Comparison of ENCODE assay signal across 22 cellular contexts in the genomic region with DNA sequence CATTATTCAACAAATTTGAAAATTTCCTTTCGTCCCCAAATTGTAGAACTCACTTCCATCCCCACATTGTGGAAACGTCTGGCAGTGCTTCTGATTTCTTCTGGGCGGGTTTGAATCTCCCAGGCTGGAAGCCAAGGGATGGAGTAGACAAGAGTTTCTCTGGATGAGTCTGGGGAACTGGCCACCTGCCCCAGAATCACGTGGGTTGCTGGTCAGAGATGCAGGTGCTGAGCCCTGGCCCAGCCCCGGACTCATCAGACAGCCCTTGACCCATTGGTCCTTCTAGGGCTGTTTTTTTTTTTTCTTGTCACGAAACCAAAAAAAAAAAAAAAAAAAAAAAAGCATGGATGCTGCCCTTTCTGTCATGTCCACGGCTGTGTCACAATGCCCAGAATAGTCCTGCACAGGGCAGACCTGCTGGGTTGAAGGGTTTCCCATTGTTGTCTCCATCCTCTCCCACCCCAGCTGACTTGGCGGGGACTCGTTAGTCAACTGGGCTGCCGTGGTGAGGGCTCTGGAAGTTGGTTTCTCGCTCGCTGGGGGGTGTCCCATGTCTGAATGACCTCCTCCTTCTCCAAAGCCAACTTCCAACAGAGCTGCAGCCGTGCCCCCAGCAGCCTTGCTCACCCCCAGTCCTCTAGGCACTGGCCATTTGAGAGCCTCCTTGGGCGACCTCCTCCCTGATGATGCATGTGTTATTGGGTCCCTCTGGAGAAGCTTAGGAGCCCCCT. TPM values are rescaled to one million over a fixed set of nuclear protein-coding genes. Genes with fewer than 3 reads are reported as not detected.
A peak's percentile ranks its signal among the peaks of the same experiment; 100 is the strongest.
DNase-seq lines count a peak whose midpoint lies in the region; FAIRE-seq and TF ChIP-seq lines count a peak whose summit lies in the region.
"Had no signal": no experiment of that assay in that cellular context is flagged by ENCODE, and none has a peak within 500 bp of the region (broad histone marks: within the 10 kb centered on the region; RNA-seq: fewer than 3 reads in every experiment).

No MANE protein-coding gene starts in this region.

- H3K36me3 ChIP-seq in HEK293 (ENCODE audit: control insufficient read depth in 2 of 2, insufficient read depth in 1 of 2, low read length in 2 of 2) = no peaks in the 10 kb centered on the region
- no peaks in the 10 kb centered on the region for H3K36me3 ChIP-seq in A673 (ENCODE audit: insufficient read depth, low read length, poor library complexity, severe bottlenecking)
- no peaks in the 10 kb centered on the region for H3K36me3 ChIP-seq in tibial nerve

- peaks cover 18% of the 10 kb centered on the region for H3K4me1 ChIP-seq in HEK293 (ENCODE audit: control insufficient read depth, insufficient read depth, low read length)
- no peaks in the 10 kb centered on the region for H3K4me1 ChIP-seq in A673 (ENCODE audit: insufficient read depth, low read length, poor library complexity, severe bottlenecking)
- no peaks in the 10 kb centered on the region for H3K4me1 ChIP-seq in tibial nerve

- DNase-seq in GM13977 (ENCODE audit: low spot score) (peak; percentile 6), coronary artery (ENCODE audit: low spot score) (peak; percentile 36), posterior vena cava (ENCODE audit: low spot score) (peak; percentile 74), NCI-H1105 treated with DMSO at 0.1 percent for 48 hours (lab: John Stamatoyannopoulos, UW) (no peak), A673 (ENCODE audit: low spot score) (no peak), urothelium cell line (ENCODE audit: low spot score) (no peak), tibial nerve (ENCODE audit: low spot score in 2 of 2) (no peak)
- DNase-seq: AML-193; CD8-positive, alpha-beta T cell; DMS153; GDM1; HCEC 1CT; KBM-7; NCI-H1092; NCI-H146; NCI-H2029 treated with DMSO at 0.1 percent for 48 hours; NCI-H524 treated with DMSO at 0.1 percent for 48 hours; NCI-H82; OCI-M1 had no signal

- no peak overlapping the region for H3K27ac ChIP-seq in HEK293 (ENCODE audit: extremely low read depth, low read depth, low read length)
- H3K27ac ChIP-seq in coronary artery = no peak overlapping the region
- H3K27ac ChIP-seq in A673 (ENCODE audit: low read depth, low read length, poor library complexity, severe bottlenecking) = no peak overlapping the region
- H3K27ac ChIP-seq in tibial nerve = no peak overlapping the region

- in situ Hi-C loops in GM13977 (cut with MboI; ENCODE audit: low pct_unique_long_range_greater_than_20kb, low sequenced_read_pairs, unreplicated experiment) = no loop called here

- POLR2A ChIA-PET in HEK293 (lab: Yijun Ruan, JAX) (no interaction called here), A673 (lab: Charles Lee; ENCODE audit: low non-redundant PET) (no interaction called here)

- 73 to 76% methylated on average over 14 of the region's 14 CpGs for WGBS in tibial nerve, 2 donors

- no peak for TF ChIP-seq CTCF in GM13977 (IDR thresholded peaks at IDR 0.05; ENCODE audit: extremely low read depth, insufficient read depth, missing control alignments)
- TF ChIP-seq CTCF in HEK293 (tag by site-specific recombination; IDR thresholded peaks at IDR 0.05) = no peak
- TF ChIP-seq CTCF in coronary artery (IDR thresholded peaks at IDR 0.05) = no peak
- TF ChIP-seq CTCF in A673 (conservative IDR thresholded peaks at IDR 0.05; ENCODE audit: low read depth, low read length) = no peak
- no peak for TF ChIP-seq CTCF in tibial nerve (IDR thresholded peaks at IDR 0.05)

- H3K27me3 ChIP-seq in A673 (replicated peaks; ENCODE audit: insufficient read depth, low read depth, low read length, poor library complexity) (peaks cover 23% of the 10 kb centered on the region), tibial nerve (no peaks in the 10 kb centered on the region)

- CTCF ChIA-PET in HEK293 (lab: Yijun Ruan, JAX) (no interaction called here), A673 (lab: Charles Lee) (no interaction called here)

- intact Hi-C loops in posterior vena cava (cut with DNase I) = no loop called here
- intact Hi-C loops in A673 (cut with micrococcal nuclease; ENCODE audit: unreplicated experiment) = no loop called here

- FAIRE-seq in urothelium cell line (lab: Jason Lieb, UNC) = no peak

- BruUV-seq in A673 (replicated peaks; lab: Mats Ljungman, UMichigan) = no TSS peak

- no peak for TF ChIP-seq EP300 in tibial nerve (IDR thresholded peaks at IDR 0.05)

- H3K4me3 ChIP-seq in HEK293 (ENCODE audit: low read depth, low read length) = no peak overlapping the region
- no peak overlapping the region for H3K4me3 ChIP-seq in coronary artery
- no peak overlapping the region for H3K4me3 ChIP-seq in A673 (ENCODE audit: low read depth, low read length, poor library complexity, severe bottlenecking)
- H3K4me3 ChIP-seq in tibial nerve = no peak overlapping the region
- H3K4me3 ChIP-seq: GM23338 had no signal

- TF ChIP-seq POLR2A in tibial nerve (IDR thresholded peaks at IDR 0.05) = no peak

- H3K9me3 ChIP-seq in HEK293 (ENCODE audit: control insufficient read depth, insufficient read depth, low read depth, low read length) (no peaks in the 10 kb centered on the region), A673 (ENCODE audit: low read depth, low read length, poor library complexity, severe bottlenecking) (no peaks in the 10 kb centered on the region), tibial nerve (peaks cover 0 to 3% (median 0%) of the 10 kb centered on the region in 4 donors)

TF ChIP-seq in HEK293, 187 proteins besides CTCF, POLR2A, EP300 and RAD21:
- TF ChIP-seq, protein P1, sequence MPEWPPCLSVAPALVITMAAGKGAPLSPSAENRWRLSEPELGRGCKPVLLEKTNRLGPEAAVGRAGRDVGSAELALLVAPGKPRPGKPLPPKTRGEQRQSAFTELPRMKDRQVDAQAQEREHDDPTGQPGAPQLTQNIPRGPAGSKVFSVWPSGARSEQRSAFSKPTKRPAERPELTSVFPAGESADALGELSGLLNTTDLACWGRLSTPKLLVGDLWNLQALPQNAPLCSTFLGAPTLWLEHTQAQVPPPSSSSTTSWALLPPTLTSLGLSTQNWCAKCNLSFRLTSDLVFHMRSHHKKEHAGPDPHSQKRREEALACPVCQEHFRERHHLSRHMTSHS (tag by site-specific recombination; IDR thresholded peaks at IDR 0.05) = no peak
- peak; percentile 45; the same call in 1 of the 2 replicates for TF ChIP-seq ZIC2 (tag by site-specific recombination; IDR thresholded peaks at IDR 0.05)
- no peak for TF ChIP-seq ZNF768 (tag by site-specific recombination; IDR thresholded peaks at IDR 0.05)
- peak; percentile 54; the same call in 1 of the 2 replicates for TF ChIP-seq GLIS1 (tag by site-specific recombination; IDR thresholded peaks at IDR 0.05)
- no peak for TF ChIP-seq BCL6B (tag by site-specific recombination; IDR thresholded peaks at IDR 0.05)
- TF ChIP-seq ZFP41 (tag by site-specific recombination; IDR thresholded peaks at IDR 0.05; ENCODE audit: borderline replicate concordance) = no peak

RNA-seq across cellular contexts. Expression of gene CHST8, which starts 12.8 kb away (rescaled TPM):
- total RNA-seq in posterior vena cava (1 to 10 TPM in 1 of 2 donors, under 1 TPM in 1; 0.97 to 1.3 TPM), A673 (2021) (1.5 and 2.3 TPM in 2 replicates), tibial nerve (1 to 10 TPM in 2 of 4 donors, under 1 TPM in 2; 0.39 to 4.4 (median 0.96) TPM)
- total RNA-seq: CD8-positive, alpha-beta T cell; HT1080 had no signal

Comparison
In these comparisons a context has a peak if more than half of its experiments do, and no peak if none do; other contexts are left out.
1. DNase-seq: peak in GM13977 (single experiment), coronary artery (single experiment) and posterior vena cava (single experiment); none in NCI-H1105 treated with DMSO at 0.1 percent for 48 hours (single experiment), A673 (single experiment), urothelium cell line (single experiment) and tibial nerve (0 of 2).